Comparison of ENCODE assay signal across 8 cellular contexts in the genomic region with DNA sequence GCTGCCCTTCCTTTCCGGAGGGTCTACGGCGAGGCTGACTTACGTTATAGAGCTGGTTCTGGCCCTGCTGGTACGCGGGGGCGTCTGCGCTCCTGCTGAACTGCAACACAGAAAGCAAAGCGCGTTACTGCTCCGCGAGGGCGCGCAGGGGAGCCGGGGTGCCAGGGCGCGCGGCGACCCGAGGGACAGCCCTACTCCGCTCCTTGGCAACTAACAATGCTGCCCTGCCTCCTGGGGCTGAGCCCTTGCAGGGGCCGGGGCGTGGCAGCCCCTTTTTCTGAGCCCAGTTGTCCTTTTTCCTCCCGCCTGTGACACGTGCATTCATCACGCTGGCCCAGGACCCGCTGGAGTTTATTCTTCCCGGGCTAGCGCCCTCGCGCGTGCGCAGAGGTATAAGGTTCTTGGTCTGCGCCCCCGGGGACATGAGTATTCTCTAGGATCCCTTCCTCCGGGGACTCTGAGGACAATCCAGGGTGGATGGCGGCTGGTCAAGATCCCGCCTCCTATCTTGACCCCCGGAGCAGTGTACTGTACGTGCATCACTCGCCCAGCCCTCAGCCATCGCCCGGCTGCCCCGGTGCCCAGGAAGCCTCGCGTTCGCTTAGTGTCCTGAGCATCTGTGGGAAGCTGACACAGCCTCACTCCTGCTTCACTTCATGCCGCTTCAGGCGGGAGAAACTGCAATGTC.
DNase-seq lines count a peak whose midpoint lies in the region; ATAC-seq, FAIRE-seq and TF ChIP-seq lines count a peak whose summit lies in the region.

No MANE protein-coding gene starts in this region.

- H3K4me3 ChIP-seq in BJ (ENCODE audit: low read depth, low read length) (peak overlapping the region; percentile 39), bronchial epithelial cell (ENCODE audit: low read depth, low read length) (peak overlapping the region; percentile 24), small intestine (ENCODE audit: low read depth in 1 of 2, low read length in 2 of 2) (peak overlapping the region in 1 of 2 donors; percentile 44)

- H3K36me3 ChIP-seq in BJ (ENCODE audit: control insufficient read depth, insufficient read depth, low read length) (no peaks in the 10 kb centered on the region), bronchial epithelial cell (ENCODE audit: control insufficient read depth, insufficient read depth, low read length) (no peaks in the 10 kb centered on the region), small intestine (ENCODE audit: control insufficient read depth in 2 of 2, insufficient read depth in 2 of 2, low read length in 2 of 2) (no peaks in the 10 kb centered on the region)

- POLR2A ChIA-PET in BJ (lab: Charles Lee): no interaction called here

- peak; percentile 43 for ATAC-seq in GM18502 (IDR thresholded peaks at IDR 0.05; ENCODE audit: poor library complexity, unreplicated experiment)
- ATAC-seq in GM19328 (IDR thresholded peaks at IDR 0.05; ENCODE audit: unreplicated experiment): no peak

- H3K4me1 ChIP-seq in small intestine (ENCODE audit: control insufficient read depth in 2 of 2, insufficient read depth in 1 of 2, low read depth in 1 of 2, low read length in 1 of 2): peaks cover 1 to 2% of the 10 kb centered on the region in 2 donors

- WGBS in small intestine, 3 donors: 15 to 34% (median 16%) methylated on average over 48 to 49 of the region's 49 CpGs

- CTCF ChIA-PET in BJ (lab: Yijun Ruan, JAX): interaction anchor here (1.1 to 5.7 kb wide), 5 partner anchors 15 to 380 kb away, joined by 4 to 38 read pairs (median 9); no protein-coding TSS in a partner anchor

- H3K9me3 ChIP-seq in small intestine (ENCODE audit: control insufficient read depth, low read depth): no peaks in the 10 kb centered on the region

- FAIRE-seq in bronchial epithelial cell (lab: Jason Lieb, UNC): no peak
- FAIRE-seq in small intestine (lab: Jason Lieb, UNC): no peak

- peaks cover 14% of the 10 kb centered on the region for H3K27me3 ChIP-seq in BJ (ENCODE audit: control insufficient read depth, insufficient read depth, low read length)
- H3K27me3 ChIP-seq in bronchial epithelial cell (ENCODE audit: control insufficient read depth, insufficient read depth, low read length): peaks cover 4% of the 10 kb centered on the region
- H3K27me3 ChIP-seq in small intestine (ENCODE audit: control insufficient read depth in 2 of 2, insufficient read depth in 2 of 2, low read length in 2 of 2): peaks cover 0 to 4% of the 10 kb centered on the region in 2 donors

- no peak for DNase-seq in BJ (ENCODE audit: low read depth)
- DNase-seq in NOMO-1 (lab: John Stamatoyannopoulos, UW; ENCODE audit: unreplicated experiment in 2 of 2): peak; percentile 9 to 38
- peak; percentile 28 for DNase-seq in bronchial epithelial cell (ENCODE audit: low read depth)
- DNase-seq in islet precursor cell: peak; percentile 82
- peak; percentile 39 for DNase-seq in small intestine
- no peak for DNase-seq in GDM1 (lab: John Stamatoyannopoulos, UW)

- H3K27ac ChIP-seq in small intestine (ENCODE audit: low read depth in 1 of 2, low read length in 1 of 2): no peak overlapping the region

- peak; percentile 35 for TF ChIP-seq CTCF in BJ (IDR thresholded peaks at IDR 0.05; ENCODE audit: insufficient read depth, low read depth, low read length)
- peak; percentile 3 for TF ChIP-seq CTCF in bronchial epithelial cell (IDR thresholded peaks at IDR 0.05; ENCODE audit: insufficient read depth, low read length, severe bottlenecking)

Comparison
In these comparisons a context has a peak if more than half of its experiments do, and no peak if none do; other contexts are left out.
1. DNase-seq: peak in NOMO-1 (2 of 2), bronchial epithelial cell (single experiment), islet precursor cell (single experiment) and small intestine (single experiment); none in BJ (single experiment) and GDM1 (single experiment).